In genomic region chr4:33086351-33086900, GRCh38 we compare ENCODE assay signal across 18 cellular contexts.
DNase-seq lines count a peak whose midpoint lies in the region; ATAC-seq and TF ChIP-seq lines count a peak whose summit lies in the region.
"Had no signal": no experiment of that assay in that cellular context is flagged by ENCODE, and none has a peak within 500 bp of the region (broad histone marks: within the 10 kb centered on the region; RNA-seq: fewer than 3 reads in every experiment).

No MANE protein-coding gene starts in this region.

- peaks cover 4% of the 10 kb centered on the region for H3K9me3 Mint-ChIP-seq in chondrocyte (ENCODE audit: low read depth)

- no peak for DNase-seq in left cardiac atrium
- DNase-seq in Right ventricle myocardium inferior (ENCODE audit: missing footprints), result no peak
- DNase-seq in chondrocyte (ENCODE audit: low spot score), result no peak
- peak; percentile 77 for DNase-seq in fibroblast of the aortic adventitia (ENCODE audit: low read depth)
- DNase-seq: 8988T; C1 segment of cervical spinal cord; CD8-positive, alpha-beta memory T cell; DMS79; GOT3; NCI-H1105; NCI-H2081; NCI-H2171 treated with DMSO at 0.1 percent for 48 hours had no signal

- H3K27me3 Mint-ChIP-seq in chondrocyte (ENCODE audit: low read depth), result no peaks in the 10 kb centered on the region
- H3K27me3 Mint-ChIP-seq: CD8-positive, alpha-beta memory T cell had no signal

- H3K27ac Mint-ChIP-seq in chondrocyte (ENCODE audit: unreplicated experiment), result peak overlapping the region; percentile 30
- H3K27ac Mint-ChIP-seq: CD8-positive, alpha-beta memory T cell had no signal

- TF ChIP-seq CTCF in chondrocyte (IDR thresholded peaks at IDR 0.05) (no peak), fibroblast of the aortic adventitia (IDR thresholded peaks at IDR 0.05; ENCODE audit: insufficient read depth, low read length) (no peak)

- no peak overlapping the region for H3K4me3 Mint-ChIP-seq in chondrocyte (ENCODE audit: unreplicated experiment)
- H3K4me3 Mint-ChIP-seq: CD8-positive, alpha-beta memory T cell had no signal

- H3K36me3 Mint-ChIP-seq in chondrocyte (ENCODE audit: low read depth), result no peaks in the 10 kb centered on the region
- H3K36me3 Mint-ChIP-seq: CD8-positive, alpha-beta memory T cell had no signal

- ATAC-seq in left cardiac atrium (peak; percentile 29 to 61), Right ventricle myocardium inferior (no peak), GM19351 (IDR thresholded peaks at IDR 0.05; ENCODE audit: unreplicated experiment) (no peak), GM18868 (IDR thresholded peaks at IDR 0.05; ENCODE audit: unreplicated experiment) (no peak), HG02588 (IDR thresholded peaks at IDR 0.05; ENCODE audit: unreplicated experiment) (no peak), GM21381 (IDR thresholded peaks at IDR 0.05; ENCODE audit: unreplicated experiment) (no peak)
- ATAC-seq: HCT116, Panc1 had no signal

- peaks cover 61% of the 10 kb centered on the region for H3K4me1 Mint-ChIP-seq in chondrocyte (ENCODE audit: low read depth)
- H3K4me1 Mint-ChIP-seq: CD8-positive, alpha-beta memory T cell had no signal

- intact Hi-C loops in left cardiac atrium (cut with DNase I), result no loop called here
- intact Hi-C loops in Right ventricle myocardium inferior (cut with DNase I), result no loop called here

- no peak overlapping the region for H3K4me3 ChIP-seq in fibroblast of the aortic adventitia (ENCODE audit: low read depth, low read length)

Comparison
In these comparisons a context has a peak if more than half of its experiments do, and no peak if none do; other contexts are left out.
1. ATAC-seq: peak in left cardiac atrium (2 of 2); none in Right ventricle myocardium inferior (single experiment), GM19351 (single experiment), GM18868 (single experiment), HG02588 (single experiment) and GM21381 (single experiment).